In genomic region chr18:23365602-23366001, GRCh38 we compare ENCODE assay signal across 16 cellular contexts.
DNase-seq lines count a peak whose midpoint lies in the region; ATAC-seq and TF ChIP-seq lines count a peak whose summit lies in the region.
"Had no signal": no experiment of that assay in that cellular context is flagged by ENCODE, and none has a peak within 500 bp of the region (broad histone marks: within the 10 kb centered on the region; RNA-seq: fewer than 3 reads in every experiment).

No MANE protein-coding gene starts in this region.

- DNase-seq in AG08396 (ENCODE audit: low spot score): peak; percentile 32
- peak; percentile 62 for DNase-seq in fibroblast of pulmonary artery (ENCODE audit: low read depth)
- peak; percentile 23 for DNase-seq in osteocyte (ENCODE audit: extremely low spot score, unreplicated experiment)
- DNase-seq in progenitor cell of endocrine pancreas (ENCODE audit: low spot score, unreplicated experiment): no peak
- DNase-seq in stimulated activated CD8-positive, alpha-beta memory T cell treated with anti-CD3 and anti-CD28 coated beads, Interleukin-4, amount 100 ng/mL, for 48 hours: no peak
- no peak for DNase-seq in Calu3
- DNase-seq: DMS153; endodermal cell; NK-92 treated with Interleukin-12 subunit alpha and Interleukin-12 subunit beta, amount 100 ng/mL, for 24 hours; SHP77 treated with DMSO at 0.1 percent for 48 hours; small intestine had no signal

- peaks cover 20% of the 10 kb centered on the region for H3K4me1 Mint-ChIP-seq in osteocyte (ENCODE audit: unreplicated experiment)
- H3K4me1 Mint-ChIP-seq in progenitor cell of endocrine pancreas (ENCODE audit: low read depth): peaks cover 2% of the 10 kb centered on the region
- H3K4me1 Mint-ChIP-seq in Calu3 (ENCODE audit: low read depth, unreplicated experiment): no peaks in the 10 kb centered on the region

- no peak overlapping the region for H3K4me3 ChIP-seq in fibroblast of pulmonary artery (replicated peaks; ENCODE audit: low read depth, low read length)
- H3K4me3 ChIP-seq: suprapubic skin had no signal

- BruUV-seq in Calu3 (replicated peaks; lab: Mats Ljungman, UMichigan): no TSS peak

- H3K27me3 Mint-ChIP-seq in osteocyte (ENCODE audit: unreplicated experiment): no peaks in the 10 kb centered on the region
- no peaks in the 10 kb centered on the region for H3K27me3 Mint-ChIP-seq in progenitor cell of endocrine pancreas
- H3K27me3 Mint-ChIP-seq in Calu3 (ENCODE audit: unreplicated experiment): no peaks in the 10 kb centered on the region
- H3K27me3 Mint-ChIP-seq: brain had no signal

- H3K9me3 Mint-ChIP-seq in osteocyte (ENCODE audit: unreplicated experiment) (no peaks in the 10 kb centered on the region), progenitor cell of endocrine pancreas (ENCODE audit: low read depth) (no peaks in the 10 kb centered on the region), Calu3 (ENCODE audit: low read depth, unreplicated experiment) (no peaks in the 10 kb centered on the region)
- H3K9me3 Mint-ChIP-seq: brain, nephron had no signal

- intact Hi-C loops in Calu3 (cut with micrococcal nuclease; ENCODE audit: unreplicated experiment): no loop called here

- no peak for TF ChIP-seq CTCF in fibroblast of pulmonary artery (IDR thresholded peaks at IDR 0.05; ENCODE audit: low read length, missing control alignments)
- no peak for TF ChIP-seq CTCF in osteocyte (IDR thresholded peaks at IDR 0.05)
- TF ChIP-seq CTCF in progenitor cell of endocrine pancreas (IDR thresholded peaks at IDR 0.05; ENCODE audit: unreplicated experiment): no peak
- TF ChIP-seq CTCF in Calu3 (IDR thresholded peaks at IDR 0.05; ENCODE audit: unreplicated experiment): no peak

- H3K36me3 Mint-ChIP-seq in osteocyte (ENCODE audit: unreplicated experiment) (no peaks in the 10 kb centered on the region), progenitor cell of endocrine pancreas (ENCODE audit: insufficient read depth) (no peaks in the 10 kb centered on the region), Calu3 (ENCODE audit: insufficient read depth, unreplicated experiment) (no peaks in the 10 kb centered on the region)
- H3K36me3 Mint-ChIP-seq: brain had no signal

- H3K27ac Mint-ChIP-seq in osteocyte (ENCODE audit: unreplicated experiment) (peak overlapping the region; percentile 51), progenitor cell of endocrine pancreas (no peak overlapping the region), Calu3 (ENCODE audit: unreplicated experiment) (no peak overlapping the region)
- H3K27ac Mint-ChIP-seq: brain had no signal

- ATAC-seq in SK-N-SH treated with all-trans-retinoic acid at 6 μM for 48 hours (peak; percentile 72), GM21367 (IDR thresholded peaks at IDR 0.05; ENCODE audit: unreplicated experiment) (no peak)

- H3K4me3 Mint-ChIP-seq in osteocyte (ENCODE audit: unreplicated experiment) (no peak overlapping the region), progenitor cell of endocrine pancreas (ENCODE audit: low read depth) (no peak overlapping the region), Calu3 (ENCODE audit: low read depth, unreplicated experiment) (no peak overlapping the region)
- H3K4me3 Mint-ChIP-seq: brain, endodermal cell, nephron had no signal

- CTCF ChIA-PET in Calu3 (lab: Charles Lee): no interaction called here

TF ChIP-seq in SK-N-SH treated with all-trans-retinoic acid at 6 μM for 48 hours, 23 proteins besides CTCF, POLR2A, EP300 and RAD21:
- no peak for TF ChIP-seq ESRRG (CRISPR knock-in tag; IDR thresholded peaks at IDR 0.05)
- no peak for TF ChIP-seq PPARA (CRISPR knock-in tag; IDR thresholded peaks at IDR 0.05; ENCODE audit: borderline replicate concordance)
- TF ChIP-seq PATZ1 (CRISPR knock-in tag; IDR thresholded peaks at IDR 0.05; ENCODE audit: borderline replicate concordance): no peak
- TF ChIP-seq OSR1 (CRISPR knock-in tag; IDR thresholded peaks at IDR 0.05): no peak
- no peak for TF ChIP-seq ZC3H10 (CRISPR knock-in tag; IDR thresholded peaks at IDR 0.05)
- TF ChIP-seq RARB (CRISPR knock-in tag; IDR thresholded peaks at IDR 0.05): no peak
- TF ChIP-seq POU6F1 (CRISPR knock-in tag; IDR thresholded peaks at IDR 0.05; ENCODE audit: borderline replicate concordance, low read depth): no peak

Comparison
In these comparisons a context has a peak if more than half of its experiments do, and no peak if none do; other contexts are left out.
1. DNase-seq: peak in AG08396 (single experiment), fibroblast of pulmonary artery (single experiment) and osteocyte (single experiment); none in progenitor cell of endocrine pancreas (single experiment), stimulated activated CD8-positive, alpha-beta memory T cell treated with anti-CD3 and anti-CD28 coated beads, Interleukin-4, amount 100 ng/mL, for 48 hours (single experiment) and Calu3 (single experiment).